ENCODE assay signal across 1 cellular context in the genomic region with DNA sequence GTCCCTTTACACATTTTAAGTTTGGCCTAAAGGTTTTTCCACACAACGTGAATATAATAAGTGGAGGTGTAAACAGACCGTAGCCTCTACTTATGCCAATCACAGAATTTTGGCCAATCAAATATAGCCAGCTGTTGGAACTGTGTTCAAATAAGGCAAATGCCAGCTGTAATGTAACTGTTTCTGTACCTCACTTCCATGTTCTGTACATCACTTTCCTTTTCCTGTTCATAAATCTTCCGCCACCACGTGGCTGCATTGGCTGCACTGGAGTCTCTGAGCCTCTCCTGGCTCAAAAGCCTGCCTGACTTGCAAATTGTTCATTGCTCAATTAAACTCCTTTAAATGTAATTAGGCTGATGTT.
TF ChIP-seq lines count a peak whose summit lies in the region.

No MANE protein-coding gene starts in this region.

TF ChIP-seq in GM23338, 12 proteins besides CTCF, POLR2A, EP300 and RAD21 (continued from another document):
- TF ChIP-seq, protein P1, sequence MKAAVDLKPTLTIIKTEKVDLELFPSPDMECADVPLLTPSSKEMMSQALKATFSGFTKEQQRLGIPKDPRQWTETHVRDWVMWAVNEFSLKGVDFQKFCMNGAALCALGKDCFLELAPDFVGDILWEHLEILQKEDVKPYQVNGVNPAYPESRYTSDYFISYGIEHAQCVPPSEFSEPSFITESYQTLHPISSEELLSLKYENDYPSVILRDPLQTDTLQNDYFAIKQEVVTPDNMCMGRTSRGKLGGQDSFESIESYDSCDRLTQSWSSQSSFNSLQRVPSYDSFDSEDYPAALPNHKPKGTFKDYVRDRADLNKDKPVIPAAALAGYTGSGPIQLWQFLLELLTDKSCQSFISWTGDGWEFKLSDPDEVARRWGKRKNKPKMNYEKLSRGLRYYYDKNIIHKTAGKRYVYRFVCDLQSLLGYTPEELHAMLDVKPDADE (IDR thresholded peaks at IDR 0.05) = no peak
- TF ChIP-seq CREB1 (CRISPR knock-in tag; IDR thresholded peaks at IDR 0.05; ENCODE audit: low read depth) (no peak), ZNF114 (CRISPR knock-in tag; IDR thresholded peaks at IDR 0.05) (no peak), STAT1 (IDR thresholded peaks at IDR 0.05; ENCODE audit: unreplicated experiment) (no peak), POLR2AphosphoS5 (IDR thresholded peaks at IDR 0.05; ENCODE audit: low read depth) (no peak), EZH2 (IDR thresholded peaks at IDR 0.05; ENCODE audit: low read depth, unreplicated experiment) (no peak), NANOG (IDR thresholded peaks at IDR 0.05; ENCODE audit: borderline replicate concordance) (no peak), JUNB (IDR thresholded peaks at IDR 0.05; ENCODE audit: unreplicated experiment) (no peak)
